21 cellular contexts compared by ENCODE assay signal in the genomic region with DNA sequence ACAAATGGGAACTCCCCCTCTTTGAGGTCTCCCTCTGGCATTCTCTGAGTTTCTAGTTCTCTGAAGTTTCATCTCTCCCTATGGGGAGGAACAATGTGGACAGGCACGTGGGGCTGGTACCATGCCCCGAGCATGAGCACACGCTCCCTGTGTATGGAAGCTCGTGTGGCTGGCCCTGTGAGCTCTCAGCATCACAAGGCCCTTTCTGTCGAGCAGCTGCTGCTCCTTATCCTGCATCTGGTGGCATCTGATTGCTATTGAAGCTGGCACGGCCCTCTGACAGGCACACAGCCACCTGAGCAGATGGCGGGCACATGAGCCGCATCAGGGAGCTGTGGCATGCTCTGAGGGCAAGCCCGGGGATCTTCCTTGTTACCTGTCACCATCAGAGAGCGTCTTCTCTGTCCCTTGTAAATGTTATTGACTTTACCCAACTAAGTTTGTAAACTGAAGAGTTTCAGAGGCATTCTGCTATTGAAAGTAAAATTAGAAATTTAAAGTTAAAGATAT.
"Had no signal": no experiment of that assay in that cellular context is flagged by ENCODE, and none has a peak within 500 bp of the region (broad histone marks: within the 10 kb centered on the region; RNA-seq: fewer than 3 reads in every experiment).

No MANE protein-coding gene starts in this region.

- DNase-seq: effector memory CD4-positive, alpha-beta T cell; heart left ventricle; hippocampal formation; left colon; left ventricle myocardium superior; mesenchymal stem cell; midbrain; occipital lobe; psoas muscle; right lobe of liver; stimulated activated CD4-positive, alpha-beta T cell treated with anti-CD3 and anti-CD28 coated beads, Interleukin-4, amount 100 ng/mL, for 1 hour; stimulated activated CD8-positive, alpha-beta memory T cell treated with anti-CD3 and anti-CD28 coated beads, Interleukin-4, amount 100 ng/mL, for 48 hours; stimulated activated naive CD8-positive, alpha-beta T cell treated with anti-CD3 and anti-CD28 coated beads, Interleukin-15, amount 100 ng/mL, for 72 hours; testis; transverse colon had no signal

- H3K9me3 ChIP-seq: psoas muscle, right lobe of liver, testis, transverse colon had no signal

- H3K27ac ChIP-seq: heart left ventricle, neural progenitor cell, parathyroid adenoma, psoas muscle, right lobe of liver, testis, transverse colon had no signal

- H3K9ac ChIP-seq: neural progenitor cell, parathyroid adenoma had no signal

- H3K4me3 ChIP-seq: heart left ventricle, lung, neural progenitor cell, psoas muscle, right lobe of liver, testis, transverse colon had no signal

- H2AFZ ChIP-seq: neural progenitor cell, parathyroid adenoma had no signal

- H3K4me1 ChIP-seq: heart left ventricle, neural progenitor cell, parathyroid adenoma, psoas muscle, right lobe of liver, testis, transverse colon had no signal

- H3K36me3 ChIP-seq: heart left ventricle, neural progenitor cell, right lobe of liver, transverse colon had no signal

- ATAC-seq: esophagus mucosa; heart left ventricle; left colon; left ventricle myocardium superior; natural killer cell treated with Interleukin-12 subunit alpha and Interleukin-12 subunit beta and Interleukin-15 and Interleukin-18, amount 100 ng/mL, for 72 hours; psoas muscle; right lobe of liver; stimulated activated memory B cell treated with anti-CD40 and anti-IgM and Interleukin-4, amounts not matched to agents 10 μg/mL and 1 μg/mL and 100 μg/mL, for 72 hours; stimulated activated naive CD8-positive, alpha-beta T cell treated with anti-CD3 and anti-CD28 coated beads, Interleukin-15, amount 100 ng/mL, for 72 hours had no signal

- H3K27me3 ChIP-seq: heart left ventricle, neural progenitor cell, right lobe of liver, testis, transverse colon had no signal

- H3K4me2 ChIP-seq: neural progenitor cell had no signal
